Comparison of ENCODE assay signal across 1 cellular context in the genomic region with DNA sequence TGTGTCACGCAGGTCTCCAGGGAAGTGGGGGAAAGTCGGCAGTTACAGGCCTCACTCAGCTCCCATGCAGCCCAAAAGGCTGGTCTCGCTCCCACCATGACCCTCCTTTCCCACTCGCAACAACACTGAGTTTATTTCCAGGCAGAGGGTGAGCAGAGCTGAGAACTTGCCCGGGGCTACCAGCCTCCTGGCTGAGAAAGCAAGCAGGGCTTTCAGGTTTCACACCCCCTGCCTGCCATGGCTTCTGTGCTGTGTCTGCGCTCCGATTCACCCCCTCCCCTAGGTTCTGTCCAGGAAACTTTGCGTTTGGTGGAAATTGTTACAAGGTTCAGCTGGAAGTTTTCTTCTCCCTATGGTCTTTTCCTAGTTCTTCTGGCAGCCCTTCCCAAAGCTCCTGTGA.
TF ChIP-seq lines count a peak whose summit lies in the region.

No MANE protein-coding gene starts in this region.

TF ChIP-seq in GM23338, 12 proteins besides CTCF, POLR2A, EP300 and RAD21 (continued from another document):
- TF ChIP-seq, protein P1, sequence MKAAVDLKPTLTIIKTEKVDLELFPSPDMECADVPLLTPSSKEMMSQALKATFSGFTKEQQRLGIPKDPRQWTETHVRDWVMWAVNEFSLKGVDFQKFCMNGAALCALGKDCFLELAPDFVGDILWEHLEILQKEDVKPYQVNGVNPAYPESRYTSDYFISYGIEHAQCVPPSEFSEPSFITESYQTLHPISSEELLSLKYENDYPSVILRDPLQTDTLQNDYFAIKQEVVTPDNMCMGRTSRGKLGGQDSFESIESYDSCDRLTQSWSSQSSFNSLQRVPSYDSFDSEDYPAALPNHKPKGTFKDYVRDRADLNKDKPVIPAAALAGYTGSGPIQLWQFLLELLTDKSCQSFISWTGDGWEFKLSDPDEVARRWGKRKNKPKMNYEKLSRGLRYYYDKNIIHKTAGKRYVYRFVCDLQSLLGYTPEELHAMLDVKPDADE (IDR thresholded peaks at IDR 0.05): no peak
